ENCODE assay signal across 1 cellular context in genomic region chr2:27265536-27265870, GRCh38.
TF ChIP-seq lines count a peak whose summit lies in the region.

No MANE protein-coding gene starts in this region.

TF ChIP-seq in IMR-90, 13 proteins besides CTCF, POLR2A, EP300 and RAD21:
- no peak for TF ChIP-seq RFX5 (IDR thresholded peaks at IDR 0.05; ENCODE audit: low read depth, low read length)
- TF ChIP-seq MXI1 (IDR thresholded peaks at IDR 0.05; ENCODE audit: borderline replicate concordance, low read depth, low read length): no peak
- TF ChIP-seq MAZ (IDR thresholded peaks at IDR 0.05; ENCODE audit: borderline replicate concordance, low read depth, low read length): no peak
- TF ChIP-seq NFE2L2 (IDR thresholded peaks at IDR 0.05; ENCODE audit: low read depth, low read length): no peak
- no peak for TF ChIP-seq SMC3 (IDR thresholded peaks at IDR 0.05; ENCODE audit: low read depth, low read length)
